18 cellular contexts compared by ENCODE assay signal in the genomic region with DNA sequence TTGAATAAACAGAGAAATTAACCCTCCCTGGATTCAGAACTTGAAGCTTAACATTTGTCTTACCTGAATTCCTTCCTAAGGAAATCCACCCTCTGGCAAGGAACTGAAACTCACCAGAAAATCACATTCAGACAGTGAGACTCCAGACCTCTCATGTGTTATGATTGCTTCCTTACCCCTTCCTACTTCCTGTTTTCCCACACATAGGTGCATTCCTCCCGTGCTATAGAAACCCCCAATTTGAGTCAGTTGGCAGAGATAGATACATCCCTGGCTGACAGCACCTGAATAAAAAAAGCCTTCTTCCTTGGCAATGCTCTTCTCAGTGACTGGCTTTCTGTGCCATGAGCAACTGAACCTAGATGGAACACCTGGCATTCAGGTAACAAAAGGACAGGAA.
DNase-seq lines count a peak whose midpoint lies in the region; ATAC-seq and TF ChIP-seq lines count a peak whose summit lies in the region.
"Had no signal": no experiment of that assay in that cellular context is flagged by ENCODE, and none has a peak within 500 bp of the region (broad histone marks: within the 10 kb centered on the region; RNA-seq: fewer than 3 reads in every experiment).

No MANE protein-coding gene starts in this region.

- DNase-seq in NCI-H748 (lab: John Stamatoyannopoulos, UW; ENCODE audit: unreplicated experiment) (peak; percentile 5), NCI-H748 treated with DMSO at 0.1 percent for 48 hours (lab: John Stamatoyannopoulos, UW) (no peak), H7 (peak; percentile 4), RWPE2 (ENCODE audit: low spot score) (no peak), osteoblast (ENCODE audit: insufficient read length, low spot score, missing footprints) (no peak), WERI-Rb-1 (no peak)
- DNase-seq: EL, GF-D8, IMR-90, NCI-H146, NCI-H2029 treated with DMSO at 0.1 percent for 48 hours, NCI-H446, NCI-H526, T-cell had no signal

- no peaks in the 10 kb centered on the region for H3K27me3 ChIP-seq in H7 (ENCODE audit: control insufficient read depth, insufficient read depth, low read length)
- H3K27me3 ChIP-seq in RWPE2 (ENCODE audit: insufficient read depth, poor library complexity, severe bottlenecking) = no peaks in the 10 kb centered on the region
- H3K27me3 ChIP-seq in osteoblast (ENCODE audit: insufficient read depth, low read length) = no peaks in the 10 kb centered on the region
- no peaks in the 10 kb centered on the region for H3K27me3 ChIP-seq in WERI-Rb-1 (ENCODE audit: insufficient read depth, low read depth, severe bottlenecking)

- peak; percentile 42; the same call in 2 of the 3 replicates for ATAC-seq in RWPE2 (ENCODE audit: low read depth)
- no peak for ATAC-seq in HG03432 (IDR thresholded peaks at IDR 0.05; ENCODE audit: unreplicated experiment)
- ATAC-seq: Panc1, T-cell had no signal

- peaks cover 2% of the 10 kb centered on the region for H3K9me3 ChIP-seq in RWPE2 (ENCODE audit: severe bottlenecking)
- no peaks in the 10 kb centered on the region for H3K9me3 ChIP-seq in osteoblast (ENCODE audit: low read depth, low read length)
- H3K9me3 ChIP-seq in WERI-Rb-1 (ENCODE audit: severe bottlenecking) = no peaks in the 10 kb centered on the region

- H3K27ac ChIP-seq in RWPE2 (ENCODE audit: poor library complexity, severe bottlenecking) (no peak overlapping the region), osteoblast (ENCODE audit: low read depth, low read length) (no peak overlapping the region), WERI-Rb-1 (no peak overlapping the region)
- H3K27ac ChIP-seq: KMS-11 had no signal

- no peaks in the 10 kb centered on the region for H3K79me2 ChIP-seq in osteoblast (ENCODE audit: insufficient read depth, low read length)

- no peak overlapping the region for H2AFZ ChIP-seq in osteoblast (ENCODE audit: low read length)

- H3K4me1 ChIP-seq in RWPE2 (ENCODE audit: insufficient read depth, poor library complexity, severe bottlenecking) (no peaks in the 10 kb centered on the region), osteoblast (ENCODE audit: insufficient read depth, low read length) (no peaks in the 10 kb centered on the region)

- H3K4me3 ChIP-seq in H7 (ENCODE audit: insufficient read depth, low read depth, low read length) = no peak overlapping the region
- H3K4me3 ChIP-seq in RWPE2 (ENCODE audit: severe bottlenecking) = no peak overlapping the region
- no peak overlapping the region for H3K4me3 ChIP-seq in osteoblast (ENCODE audit: insufficient read depth, low read length)
- no peak overlapping the region for H3K4me3 ChIP-seq in WERI-Rb-1 (ENCODE audit: low read depth, low read length)
- H3K4me3 ChIP-seq: HAP-1 had no signal

- H3K36me3 ChIP-seq in H7 (replicated peaks; ENCODE audit: control insufficient read depth, insufficient read depth, low read length) = no peaks in the 10 kb centered on the region
- H3K36me3 ChIP-seq in RWPE2 (ENCODE audit: low read depth) = no peaks in the 10 kb centered on the region
- H3K36me3 ChIP-seq in osteoblast (ENCODE audit: insufficient read depth, low read length) = no peaks in the 10 kb centered on the region
- no peaks in the 10 kb centered on the region for H3K36me3 ChIP-seq in WERI-Rb-1
- H3K36me3 ChIP-seq: HAP-1 had no signal

- TF ChIP-seq CTCF in RWPE2 (IDR thresholded peaks at IDR 0.05; ENCODE audit: poor library complexity, severe bottlenecking) (no peak), osteoblast (IDR thresholded peaks at IDR 0.05; ENCODE audit: extremely low read depth, low read depth, low read length) (no peak), WERI-Rb-1 (IDR thresholded peaks at IDR 0.05; ENCODE audit: low read depth, low read length) (no peak)

- peak overlapping the region; percentile 19 for H3K4me2 ChIP-seq in osteoblast (ENCODE audit: insufficient read depth, low read length)
- H3K4me2 ChIP-seq: KMS-11 had no signal

- no peaks in the 10 kb centered on the region for H4K20me1 ChIP-seq in osteoblast (ENCODE audit: insufficient read depth, low read length)

Comparison
In these comparisons a context has a peak if more than half of its experiments do, and no peak if none do; other contexts are left out.
1. DNase-seq: peak in NCI-H748 (single experiment) and H7 (single experiment); none in NCI-H748 treated with DMSO at 0.1 percent for 48 hours (single experiment), RWPE2 (single experiment), osteoblast (single experiment) and WERI-Rb-1 (single experiment).